ENCODE assay signal across 13 cellular contexts in the genomic region with DNA sequence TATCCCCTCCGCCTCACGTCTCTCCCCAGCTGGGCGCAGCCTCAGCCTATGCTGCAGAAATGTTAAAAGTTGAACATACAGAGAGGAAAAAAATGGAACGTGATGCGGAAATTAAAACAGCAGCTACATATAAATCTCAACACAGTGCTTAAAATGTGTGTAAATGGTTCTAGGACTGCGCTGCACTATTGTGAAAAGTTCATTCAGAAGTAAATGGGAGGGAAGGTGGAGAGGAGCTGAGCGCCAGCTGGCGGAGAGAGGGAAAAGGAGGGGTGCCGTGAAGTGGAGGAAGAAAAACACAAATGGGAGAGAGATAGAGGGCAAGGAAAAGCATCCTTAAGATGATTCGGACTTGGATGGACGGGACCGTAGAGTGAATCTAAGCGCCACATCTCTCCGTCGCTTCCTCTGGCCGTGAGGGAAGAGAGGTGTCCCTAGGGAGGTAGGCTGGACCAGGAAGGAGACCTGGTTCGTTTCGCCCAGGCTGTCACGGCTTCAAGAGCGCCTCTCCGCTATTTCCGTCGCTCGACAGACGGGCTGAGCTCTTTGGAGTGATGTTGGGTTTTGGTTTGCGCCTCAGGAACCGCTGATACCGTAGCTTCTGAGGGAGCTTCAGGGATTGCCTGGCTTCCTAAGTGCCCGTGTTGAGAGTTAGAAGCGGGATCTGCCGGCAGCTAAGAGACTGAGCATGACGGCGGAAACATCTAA.
DNase-seq lines count a peak whose midpoint lies in the region; ATAC-seq, FAIRE-seq and TF ChIP-seq lines count a peak whose summit lies in the region.
"Had no signal": no experiment of that assay in that cellular context is flagged by ENCODE, and none has a peak within 500 bp of the region (broad histone marks: within the 10 kb centered on the region; RNA-seq: fewer than 3 reads in every experiment).

No MANE protein-coding gene starts in this region.

- peak; percentile 71 for ATAC-seq in HepG2
- no peak for ATAC-seq in right lobe of liver
- ATAC-seq in Panc1, result peak; percentile 65
- ATAC-seq in stimulated activated naive CD8-positive, alpha-beta T cell treated with anti-CD3 and anti-CD28 coated beads, Interleukin-15, amount 100 ng/mL, for 72 hours, result no peak

- peaks cover 0 to 10% of the 10 kb centered on the region in 2 donors for H3K9me3 Mint-ChIP-seq in stimulated activated naive CD8-positive, alpha-beta T cell treated with anti-CD3 and anti-CD28 coated beads, Interleukin-15, amount 100 ng/mL, for 72 hours

- TF ChIP-seq CTCF in HepG2 (CRISPR knock-in tag; IDR thresholded peaks at IDR 0.05), result peak; percentile 53
- no peak for TF ChIP-seq CTCF in right lobe of liver (IDR thresholded peaks at IDR 0.05)
- peak; percentile 85 for TF ChIP-seq CTCF in Panc1 (IDR thresholded peaks at IDR 0.05)

- H3K27me3 Mint-ChIP-seq in stimulated activated naive CD8-positive, alpha-beta T cell treated with anti-CD3 and anti-CD28 coated beads, Interleukin-15, amount 100 ng/mL, for 72 hours, result peaks cover 100% of the 10 kb centered on the region

- H3K4me3 ChIP-seq in HepG2 (replicated peaks in 1 of 3; ENCODE audit: insufficient read depth in 1 of 3, low read depth in 2 of 3, low read length in 3 of 3) (peak overlapping the region; percentile 55 to 71 (median 58)), right lobe of liver (no peak overlapping the region), Panc1 (ENCODE audit: low read depth in 2 of 2, low read length in 2 of 2) (peak overlapping the region; percentile 59 to 97)
- H3K4me3 ChIP-seq: esophagus muscularis mucosa had no signal

- peaks cover 34% of the 10 kb centered on the region for H3K4me1 Mint-ChIP-seq in stimulated activated naive CD8-positive, alpha-beta T cell treated with anti-CD3 and anti-CD28 coated beads, Interleukin-15, amount 100 ng/mL, for 72 hours

- H3K36me3 ChIP-seq in HepG2 (replicated peaks in 1 of 2; ENCODE audit: control insufficient read depth in 1 of 2, insufficient read depth in 2 of 2, low read length in 2 of 2) (no peaks in the 10 kb centered on the region), right lobe of liver (no peaks in the 10 kb centered on the region), Panc1 (ENCODE audit: control insufficient read depth, insufficient read depth, low read length) (no peaks in the 10 kb centered on the region)
- H3K36me3 ChIP-seq: esophagus muscularis mucosa had no signal

- peak overlapping the region in 1 of 2 donors; percentile 0 for H3K27ac Mint-ChIP-seq in stimulated activated naive CD8-positive, alpha-beta T cell treated with anti-CD3 and anti-CD28 coated beads, Interleukin-15, amount 100 ng/mL, for 72 hours

- no peak for DNase-seq in HepG2 (ENCODE audit: low spot score)
- no peak for DNase-seq in right lobe of liver
- no peak for DNase-seq in Panc1 (ENCODE audit: low read depth, low spot score)
- peak; percentile 16 to 18 for DNase-seq in erythroblast (lab: John Stamatoyannopoulos, UW)
- DNase-seq in stimulated activated naive CD8-positive, alpha-beta T cell treated with anti-CD3 and anti-CD28 coated beads, Interleukin-15, amount 100 ng/mL, for 72 hours, result no peak
- no peak for DNase-seq in hepatic stellate cell (ENCODE audit: low spot score)
- DNase-seq in NCI-H446 (lab: John Stamatoyannopoulos, UW), result no peak
- DNase-seq in NCI-H1417 (lab: John Stamatoyannopoulos, UW), result no peak
- DNase-seq: DND-41, NCI-H187, posterior cingulate gyrus had no signal

- CTCF ChIA-PET in HepG2 (lab: Yijun Ruan, JAX; ENCODE audit: low intra/inter-chr PET ratio, low total read pairs) (no interaction called here), Panc1 (lab: Charles Lee) (interaction anchor here (0.5 to 1.7 kb wide), 6 partner anchors 14 to 454 kb away, joined by 3 to 12 read pairs (median 4); no protein-coding TSS in a partner anchor)

- TF ChIP-seq EP300 in HepG2 (IDR thresholded peaks at IDR 0.05; ENCODE audit: low read depth in 2 of 2, low read length in 2 of 2) (no peak), HepG2 (CRISPR knock-in tag; IDR thresholded peaks at IDR 0.05; ENCODE audit: borderline replicate concordance) (no peak)

- no peaks in the 10 kb centered on the region for H3K79me2 ChIP-seq in HepG2 (ENCODE audit: insufficient read depth, low read length)

- WGBS in HepG2 (ENCODE audit: low lambda C conversion rate), result 5% methylated on average over 33 of the region's 33 CpGs
- WGBS in right lobe of liver (ENCODE audit: insufficient coverage, low coverage, low lambda C conversion rate, missing lambda C conversion rate), result 4% methylated on average over 29 of the region's 33 CpGs

- POLR2A ChIA-PET in HepG2 (lab: Yijun Ruan, JAX) (interaction anchor here (1.3 to 2.1 kb wide), 3 partner anchors 14 to 114 kb away, joined by 5 read pairs; a partner anchor contains a TSS), Panc1 (lab: Charles Lee) (interaction anchor here (0.6 kb wide), 2 partner anchors 53 to 321 kb away, joined by 3 to 4 read pairs; no protein-coding TSS in a partner anchor)

- H3K9me3 ChIP-seq in HepG2 (ENCODE audit: low read length) (no peaks in the 10 kb centered on the region), right lobe of liver (no peaks in the 10 kb centered on the region), Panc1 (ENCODE audit: control insufficient read depth, insufficient read depth, low read depth, low read length) (no peaks in the 10 kb centered on the region)
- H3K9me3 ChIP-seq: esophagus muscularis mucosa had no signal

- H3K9ac ChIP-seq in HepG2 (ENCODE audit: insufficient read depth, low read depth, low read length), result peak overlapping the region; percentile 23; the same call in 1 of the 2 replicates

- no peak for FAIRE-seq in HepG2 (lab: Jason Lieb, UNC)
- FAIRE-seq: H54 had no signal

- peak overlapping the region; percentile 58 for H2AFZ ChIP-seq in HepG2 (ENCODE audit: low read length)

- intact Hi-C loops in HepG2 (cut with micrococcal nuclease; ENCODE audit: unreplicated experiment) (loop anchor here (2.0 to 5.0 kb wide), 2 partner anchors 27 to 83 kb away; no protein-coding TSS in a partner anchor), right lobe of liver (cut with DNase I) (no loop called here), Panc1 (cut with micrococcal nuclease; ENCODE audit: unreplicated experiment) (no loop called here)

- no peak for TF ChIP-seq POLR2A in HepG2 (IDR thresholded peaks at IDR 0.05; ENCODE audit: insufficient read depth in 1 of 2, low read depth in 2 of 2, low read length in 2 of 2)
- TF ChIP-seq POLR2A in right lobe of liver (IDR thresholded peaks at IDR 0.05), result no peak
- no peak for TF ChIP-seq POLR2A in erythroblast (IDR thresholded peaks at IDR 0.05; ENCODE audit: low read length)

- H3K27ac ChIP-seq in HepG2 (ENCODE audit: extremely low read length, insufficient read depth, low read length) (no peak overlapping the region), right lobe of liver (no peak overlapping the region), Panc1 (ENCODE audit: low read length) (no peak overlapping the region)
- H3K27ac ChIP-seq: esophagus muscularis mucosa had no signal

- BruUV-seq in HepG2 (replicated peaks; lab: Mats Ljungman, UMichigan), result no TSS peak
- no TSS peak for BruUV-seq in Panc1 (replicated peaks; lab: Mats Ljungman, UMichigan)

- in situ Hi-C loops in HepG2 (cut with HindIII; ENCODE audit: extremely low pct_ligation_motif_present, low pct_unique_long_range_greater_than_20kb) (no loop called here), Panc1 (cut with HindIII; ENCODE audit: low pct_unique_long_range_greater_than_20kb, low sequenced_read_pairs) (no loop called here)

- H3K4me1 ChIP-seq in HepG2 (ENCODE audit: insufficient read depth, low read length), result peaks cover 60% of the 10 kb centered on the region
- H3K4me1 ChIP-seq in right lobe of liver, result no peaks in the 10 kb centered on the region
- peaks cover 15% of the 10 kb centered on the region for H3K4me1 ChIP-seq in Panc1 (ENCODE audit: control insufficient read depth, insufficient read depth, low read length)

- no peak for TF ChIP-seq RAD21 in HepG2 (CRISPR knock-in tag; IDR thresholded peaks at IDR 0.05)

- H3K27me3 ChIP-seq in HepG2 (ENCODE audit: control insufficient read depth in 1 of 2, insufficient read depth in 2 of 2, low read length in 2 of 2), result peaks cover 7 to 41% of the 10 kb centered on the region in 2 experiments
- peaks cover 5 to 51% of the 10 kb centered on the region in 2 donors for H3K27me3 ChIP-seq in right lobe of liver
- no peaks in the 10 kb centered on the region; the same call in 1 of the 2 replicates for H3K27me3 ChIP-seq in Panc1 (ENCODE audit: control insufficient read depth, insufficient read depth, low read length)

- peak overlapping the region; percentile 52 to 80 for H3K4me3 Mint-ChIP-seq in stimulated activated naive CD8-positive, alpha-beta T cell treated with anti-CD3 and anti-CD28 coated beads, Interleukin-15, amount 100 ng/mL, for 72 hours

- H3K4me2 ChIP-seq in HepG2 (ENCODE audit: low read depth, low read length), result peak overlapping the region; percentile 88

- no peaks in the 10 kb centered on the region for H4K20me1 ChIP-seq in HepG2 (ENCODE audit: insufficient read depth, low read length)

TF ChIP-seq in HepG2, 621 proteins besides CTCF, POLR2A, EP300 and RAD21 (continues in another document):
- TF ChIP-seq, protein P1, sequence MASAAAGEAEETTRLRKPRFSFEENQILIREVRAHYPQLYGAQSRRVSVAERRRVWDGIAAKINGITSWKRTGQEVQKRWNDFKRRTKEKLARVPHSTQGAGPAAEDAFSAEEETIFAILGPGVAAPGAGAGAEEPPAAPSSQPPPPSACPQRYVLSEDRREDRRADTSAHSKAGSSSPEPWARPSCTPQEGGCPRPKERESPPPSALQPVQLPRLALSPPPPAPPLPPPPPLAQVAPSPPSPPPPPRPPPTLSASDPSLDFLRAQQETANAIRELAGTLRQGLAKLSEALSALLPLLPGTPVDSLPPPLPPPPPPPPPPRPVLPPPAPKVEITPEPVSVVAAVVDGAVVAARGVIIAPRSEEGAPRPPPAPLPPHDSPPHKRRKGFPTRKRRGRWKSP (CRISPR knock-in tag; IDR thresholded peaks at IDR 0.05), result peak; percentile 56; the same call in 1 of the 2 replicates
- TF ChIP-seq, protein P2, sequence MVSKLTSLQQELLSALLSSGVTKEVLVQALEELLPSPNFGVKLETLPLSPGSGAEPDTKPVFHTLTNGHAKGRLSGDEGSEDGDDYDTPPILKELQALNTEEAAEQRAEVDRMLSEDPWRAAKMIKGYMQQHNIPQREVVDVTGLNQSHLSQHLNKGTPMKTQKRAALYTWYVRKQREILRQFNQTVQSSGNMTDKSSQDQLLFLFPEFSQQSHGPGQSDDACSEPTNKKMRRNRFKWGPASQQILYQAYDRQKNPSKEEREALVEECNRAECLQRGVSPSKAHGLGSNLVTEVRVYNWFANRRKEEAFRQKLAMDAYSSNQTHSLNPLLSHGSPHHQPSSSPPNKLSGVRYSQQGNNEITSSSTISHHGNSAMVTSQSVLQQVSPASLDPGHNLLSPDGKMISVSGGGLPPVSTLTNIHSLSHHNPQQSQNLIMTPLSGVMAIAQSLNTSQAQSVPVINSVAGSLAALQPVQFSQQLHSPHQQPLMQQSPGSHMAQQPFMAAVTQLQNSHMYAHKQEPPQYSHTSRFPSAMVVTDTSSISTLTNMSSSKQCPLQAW (CRISPR knock-in tag; IDR thresholded peaks at IDR 0.05), result 0 out of 2 replicates have a peak, but pooled peaks have one; percentile 34

Comparison
In these comparisons a context has a peak if more than half of its experiments do, and no peak if none do; other contexts are left out.
1. ATAC-seq: peak in HepG2 (single experiment) and Panc1 (single experiment); none in right lobe of liver (0 of 4) and stimulated activated naive CD8-positive, alpha-beta T cell treated with anti-CD3 and anti-CD28 coated beads, Interleukin-15, amount 100 ng/mL, for 72 hours (single experiment).
2. H3K4me3 ChIP-seq: peak in HepG2 (3 of 3) and Panc1 (2 of 2); none in right lobe of liver (0 of 3).
3. CTCF ChIP-seq: peak in HepG2 (single experiment) and Panc1 (single experiment); none in right lobe of liver (0 of 4).
4. DNase-seq: peak in erythroblast (2 of 2); none in HepG2 (single experiment), right lobe of liver (0 of 3), Panc1 (single experiment), stimulated activated naive CD8-positive, alpha-beta T cell treated with anti-CD3 and anti-CD28 coated beads, Interleukin-15, amount 100 ng/mL, for 72 hours (0 of 2), hepatic stellate cell (single experiment), NCI-H446 (0 of 2) and NCI-H1417 (0 of 3).